Comparison of ENCODE assay signal across 1 cellular context in genomic region chr5:35159370-35159742, GRCh38.
TF ChIP-seq lines count a peak whose summit lies in the region.

No MANE protein-coding gene starts in this region.

TF ChIP-seq in HepG2, 621 proteins besides CTCF, POLR2A, EP300 and RAD21 (continued from another document and continues in another):
- peak; percentile 29; the same call in 1 of the 2 replicates for TF ChIP-seq PATZ1 (CRISPR knock-in tag; IDR thresholded peaks at IDR 0.05)
- no peak for TF ChIP-seq THAP7 (CRISPR knock-in tag; IDR thresholded peaks at IDR 0.05)
- TF ChIP-seq UBTF (CRISPR knock-in tag; IDR thresholded peaks at IDR 0.05), result no peak
- no peak for TF ChIP-seq HNRNPLL (IDR thresholded peaks at IDR 0.05; ENCODE audit: low read depth, low read length, poor library complexity, severe bottlenecking)
- TF ChIP-seq REXO4 (CRISPR knock-in tag; IDR thresholded peaks at IDR 0.05; ENCODE audit: borderline replicate concordance), result no peak
- no peak for TF ChIP-seq ZFP90 (CRISPR knock-in tag; IDR thresholded peaks at IDR 0.05; ENCODE audit: borderline replicate concordance)
- TF ChIP-seq SRSF9 (IDR thresholded peaks at IDR 0.05; ENCODE audit: borderline replicate concordance, insufficient read depth, low read depth, low read length, poor library complexity, severe bottlenecking), result no peak
- TF ChIP-seq KDM5B (CRISPR knock-in tag; IDR thresholded peaks at IDR 0.05; ENCODE audit: borderline replicate concordance), result no peak
- peak; percentile 79; the same call in 1 of the 2 replicates for TF ChIP-seq HMG20A (CRISPR knock-in tag; IDR thresholded peaks at IDR 0.05; ENCODE audit: borderline replicate concordance)
- TF ChIP-seq TFDP1 (CRISPR knock-in tag; IDR thresholded peaks at IDR 0.05; ENCODE audit: borderline replicate concordance), result no peak
- no peak for TF ChIP-seq ZNF75D (CRISPR knock-in tag; IDR thresholded peaks at IDR 0.05; ENCODE audit: borderline replicate concordance)
- TF ChIP-seq RXRA (CRISPR knock-in tag; IDR thresholded peaks at IDR 0.05), result no peak
- TF ChIP-seq ZNF33B (CRISPR knock-in tag; IDR thresholded peaks at IDR 0.05), result no peak
- TF ChIP-seq FOXP1 (IDR thresholded peaks at IDR 0.05), result no peak
- TF ChIP-seq FOXP1 (CRISPR knock-in tag; IDR thresholded peaks at IDR 0.05), result peak; percentile 85
- TF ChIP-seq ZNF781 (CRISPR knock-in tag; IDR thresholded peaks at IDR 0.05; ENCODE audit: borderline replicate concordance, not compliant biosample characterization), result no peak
- no peak for TF ChIP-seq ZNF589 (CRISPR knock-in tag; conservative IDR thresholded peaks at IDR 0.05)
- TF ChIP-seq REL (CRISPR knock-in tag; conservative IDR thresholded peaks at IDR 0.05), result no peak
- TF ChIP-seq STAT5B (CRISPR knock-in tag; IDR thresholded peaks at IDR 0.05), result no peak
- TF ChIP-seq ZBTB20 (CRISPR knock-in tag; IDR thresholded peaks at IDR 0.05; ENCODE audit: borderline replicate concordance, low read depth), result no peak
- no peak for TF ChIP-seq ZBTB43 (CRISPR knock-in tag; conservative IDR thresholded peaks at IDR 0.05)
- TF ChIP-seq POLR2G (IDR thresholded peaks at IDR 0.05; ENCODE audit: low read depth, low read length), result no peak
- TF ChIP-seq NFIB (CRISPR knock-in tag; IDR thresholded peaks at IDR 0.05; ENCODE audit: borderline replicate concordance), result no peak
- TF ChIP-seq ELF4 (CRISPR knock-in tag; IDR thresholded peaks at IDR 0.05; ENCODE audit: borderline replicate concordance), result no peak
- TF ChIP-seq SRSF4 (IDR thresholded peaks at IDR 0.05; ENCODE audit: low read depth, low read length, poor library complexity, severe bottlenecking), result no peak
- TF ChIP-seq HOXA3 (CRISPR knock-in tag; IDR thresholded peaks at IDR 0.05), result peak; percentile 43; the same call in 1 of the 2 replicates
- TF ChIP-seq DRAP1 (CRISPR knock-in tag; IDR thresholded peaks at IDR 0.05), result 0 out of 2 replicates have a peak, but pooled peaks have one; percentile 14
- TF ChIP-seq ZBTB39 (CRISPR knock-in tag; IDR thresholded peaks at IDR 0.05), result no peak
- no peak for TF ChIP-seq ZNF326 (CRISPR knock-in tag; IDR thresholded peaks at IDR 0.05; ENCODE audit: borderline replicate concordance)
- TF ChIP-seq KDM2A (CRISPR knock-in tag; IDR thresholded peaks at IDR 0.05; ENCODE audit: borderline replicate concordance, low read depth), result no peak
- no peak for TF ChIP-seq JUND (CRISPR knock-in tag; IDR thresholded peaks at IDR 0.05)
- TF ChIP-seq ZNF607 (CRISPR knock-in tag; IDR thresholded peaks at IDR 0.05; ENCODE audit: borderline replicate concordance), result no peak
- no peak for TF ChIP-seq NFE2L1 (CRISPR knock-in tag; IDR thresholded peaks at IDR 0.05; ENCODE audit: borderline replicate concordance)
- TF ChIP-seq KAT8 (CRISPR knock-in tag; IDR thresholded peaks at IDR 0.05), result peak; percentile 59; the same call in 1 of the 2 replicates
- no peak for TF ChIP-seq ZNF253 (CRISPR knock-in tag; IDR thresholded peaks at IDR 0.05; ENCODE audit: borderline replicate concordance)
- TF ChIP-seq BCL3 (CRISPR knock-in tag; IDR thresholded peaks at IDR 0.05), result no peak
- TF ChIP-seq ZNF44 (CRISPR knock-in tag; IDR thresholded peaks at IDR 0.05), result no peak
- no peak for TF ChIP-seq ATRX (CRISPR knock-in tag; IDR thresholded peaks at IDR 0.05; ENCODE audit: borderline replicate concordance)
- no peak for TF ChIP-seq ZNF687 (CRISPR knock-in tag; IDR thresholded peaks at IDR 0.05)
- TF ChIP-seq ZFP36L2 (CRISPR knock-in tag; IDR thresholded peaks at IDR 0.05), result no peak
- no peak for TF ChIP-seq SP2 (CRISPR knock-in tag; IDR thresholded peaks at IDR 0.05)
- TF ChIP-seq ZNF550 (CRISPR knock-in tag; IDR thresholded peaks at IDR 0.05; ENCODE audit: borderline replicate concordance), result no peak
- TF ChIP-seq MYC (CRISPR knock-in tag; IDR thresholded peaks at IDR 0.05; ENCODE audit: borderline replicate concordance), result no peak
- no peak for TF ChIP-seq MED13 (CRISPR knock-in tag; IDR thresholded peaks at IDR 0.05)
- no peak for TF ChIP-seq ZBTB44 (CRISPR knock-in tag; IDR thresholded peaks at IDR 0.05)
- no peak for TF ChIP-seq GABPB1 (CRISPR knock-in tag; IDR thresholded peaks at IDR 0.05)
- no peak for TF ChIP-seq ZNF878 (CRISPR knock-in tag; IDR thresholded peaks at IDR 0.05)
- no peak for TF ChIP-seq DMAP1 (CRISPR knock-in tag; IDR thresholded peaks at IDR 0.05)
- TF ChIP-seq EED (CRISPR knock-in tag; IDR thresholded peaks at IDR 0.05), result no peak
- no peak for TF ChIP-seq RBFOX2 (IDR thresholded peaks at IDR 0.05; ENCODE audit: low read depth, low read length)
- no peak for TF ChIP-seq SALL2 (CRISPR knock-in tag; IDR thresholded peaks at IDR 0.05)
